In the genomic region with DNA sequence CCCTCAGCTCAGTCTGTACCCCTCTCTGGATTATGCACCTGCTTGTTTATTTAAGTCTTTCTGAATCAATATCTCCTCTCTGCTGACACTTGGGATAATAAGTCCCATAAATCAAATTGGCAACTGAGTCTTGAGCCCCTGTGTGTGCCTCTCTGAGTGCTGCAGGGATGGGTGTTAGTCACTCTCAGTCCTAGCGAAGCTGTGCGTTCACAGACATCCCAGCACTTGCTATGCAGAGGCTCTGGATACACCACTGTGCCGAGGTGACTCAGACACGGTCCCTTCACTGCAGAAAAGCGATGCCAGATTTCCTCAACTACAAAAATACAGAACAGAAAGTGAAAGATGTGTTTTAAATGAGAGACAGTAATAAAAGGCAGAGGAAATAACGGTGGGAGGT, we compare ENCODE assay signal across 10 cellular contexts. TPM values are rescaled to one million over a fixed set of nuclear protein-coding genes. Genes with fewer than 3 reads are reported as not detected.
DNase-seq lines count a peak whose midpoint lies in the region; ATAC-seq and TF ChIP-seq lines count a peak whose summit lies in the region.
"Had no signal": no experiment of that assay in that cellular context is flagged by ENCODE, and none has a peak within 500 bp of the region (broad histone marks: within the 10 kb centered on the region; RNA-seq: fewer than 3 reads in every experiment).

No MANE protein-coding gene starts in this region.

- CTCF ChIA-PET in CD4-positive, alpha-beta memory T cell (lab: Charles Lee; ENCODE audit: partially characterized antibody) = interaction anchor here (1.3 to 1.8 kb wide), 2 partner anchors 18 to 23 kb away, joined by 5 to 8 read pairs; no protein-coding TSS in a partner anchor
- CTCF ChIA-PET in GM10248 (lab: Yijun Ruan, JAX) = interaction anchor here (0.9 to 1.2 kb wide), 2 partner anchors 10 to 928 kb away, joined by 3 read pairs; no protein-coding TSS in a partner anchor
- CTCF ChIA-PET in SK-N-SH (lab: Yijun Ruan, JAX) = interaction anchor here (1.5 kb wide), 1 partner anchor 168 kb away, joined by 4 read pairs; no protein-coding TSS in a partner anchor

- peaks cover 13% of the 10 kb centered on the region for H3K4me1 ChIP-seq in CD4-positive, alpha-beta memory T cell (ENCODE audit: insufficient read depth, low read length)
- peaks cover 0 to 7% of the 10 kb centered on the region in 2 experiments; a peak in 1 of 4 replicates for H3K4me1 ChIP-seq in SK-N-SH (ENCODE audit: control insufficient read depth in 1 of 2, insufficient read depth in 2 of 2, low read depth in 1 of 2, low read length in 1 of 2)

- peak overlapping the region; percentile 19 to 81 (median 66) for H3K27ac Mint-ChIP-seq in CD4-positive, alpha-beta memory T cell
- H3K27ac Mint-ChIP-seq: nephron progenitor cell had no signal

- TF ChIP-seq CTCF in GM10248 (IDR thresholded peaks at IDR 0.05; ENCODE audit: control extremely low read depth, extremely low read depth, low read depth, missing control alignments) = no peak
- TF ChIP-seq CTCF in SK-N-SH (IDR thresholded peaks at IDR 0.05) = no peak

- H3K4me3 ChIP-seq in CD4-positive, alpha-beta memory T cell (ENCODE audit: low read length in 2 of 2) = no peak overlapping the region
- no peak overlapping the region for H3K4me3 ChIP-seq in SK-N-SH (ENCODE audit: low read depth in 2 of 2, low read length in 1 of 2)
- H3K4me3 ChIP-seq: upper lobe of left lung had no signal

- H3K9me3 Mint-ChIP-seq in CD4-positive, alpha-beta memory T cell = no peaks in the 10 kb centered on the region
- H3K9me3 Mint-ChIP-seq: nephron progenitor cell had no signal

- H3K9ac ChIP-seq in SK-N-SH = no peak overlapping the region

- peak overlapping the region; percentile 21 to 84 (median 64) for H3K4me3 Mint-ChIP-seq in CD4-positive, alpha-beta memory T cell
- H3K4me3 Mint-ChIP-seq: nephron progenitor cell had no signal

- H2AFZ ChIP-seq in SK-N-SH (ENCODE audit: low read depth) = no peak overlapping the region

- H3K36me3 ChIP-seq in CD4-positive, alpha-beta memory T cell (ENCODE audit: insufficient read depth, low read length) = no peaks in the 10 kb centered on the region
- no peaks in the 10 kb centered on the region for H3K36me3 ChIP-seq in SK-N-SH (replicated peaks in 1 of 2; ENCODE audit: control insufficient read depth in 1 of 2, insufficient read depth in 2 of 2, low read length in 1 of 2)
- H3K36me3 ChIP-seq: upper lobe of left lung had no signal

- no peaks in the 10 kb centered on the region for H3K9me3 ChIP-seq in CD4-positive, alpha-beta memory T cell (ENCODE audit: control insufficient read depth in 1 of 2, low read length in 2 of 2)
- H3K9me3 ChIP-seq in SK-N-SH = no peaks in the 10 kb centered on the region
- H3K9me3 ChIP-seq: upper lobe of left lung had no signal

- DNase-seq in CD4-positive, alpha-beta memory T cell = peak in 1 of 5 donors; percentile 8
- peak; percentile 36 for DNase-seq in HT1080 (ENCODE audit: low read depth)
- DNase-seq in activated T-cell treated with anti-CD3 and anti-CD28 coated beads for 1 hour (ENCODE audit: low read depth) = peak; percentile 11
- peak; percentile 44 for DNase-seq in pons (ENCODE audit: low spot score)
- no peak for DNase-seq in NCI-H1694 treated with DMSO at 0.1 percent for 48 hours (lab: John Stamatoyannopoulos, UW)
- no peak for DNase-seq in GM10248 (ENCODE audit: extremely low spot score)
- no peak for DNase-seq in SK-N-SH
- DNase-seq: nephron progenitor cell, upper lobe of left lung had no signal

- no peak for TF ChIP-seq EP300 in SK-N-SH (IDR thresholded peaks at IDR 0.05; ENCODE audit: borderline replicate concordance in 1 of 2, low read depth in 1 of 2, low read length in 1 of 2)

- no peaks in the 10 kb centered on the region for H3K36me3 Mint-ChIP-seq in CD4-positive, alpha-beta memory T cell

- TF ChIP-seq RAD21 in SK-N-SH (IDR thresholded peaks at IDR 0.05; ENCODE audit: low read length) = no peak

- intact Hi-C loops in CD4-positive, alpha-beta memory T cell (cut with micrococcal nuclease) = no loop called here

- H3K4me1 Mint-ChIP-seq in CD4-positive, alpha-beta memory T cell = peaks cover 13 to 15% (median 14%) of the 10 kb centered on the region in 4 donors

- no peaks in the 10 kb centered on the region for H3K79me2 ChIP-seq in SK-N-SH (ENCODE audit: insufficient read depth)

- no peaks in the 10 kb centered on the region for H3K27me3 ChIP-seq in CD4-positive, alpha-beta memory T cell (ENCODE audit: insufficient read depth, low read length)
- no peaks in the 10 kb centered on the region for H3K27me3 ChIP-seq in SK-N-SH (ENCODE audit: insufficient read depth)
- H3K27me3 ChIP-seq: upper lobe of left lung had no signal

- peaks cover 0 to 7% of the 10 kb centered on the region in 2 donors for H3K27me3 Mint-ChIP-seq in CD4-positive, alpha-beta memory T cell

- POLR2A ChIA-PET in CD4-positive, alpha-beta memory T cell (lab: Charles Lee; ENCODE audit: partially characterized antibody) = no interaction called here
- POLR2A ChIA-PET in GM10248 (lab: Yijun Ruan, JAX) (no interaction called here), SK-N-SH (lab: Yijun Ruan, JAX) (no interaction called here)

- no peaks in the 10 kb centered on the region for H3K9me2 ChIP-seq in SK-N-SH

- ATAC-seq in HG03565 (IDR thresholded peaks at IDR 0.05; ENCODE audit: unreplicated experiment) = no peak

- no peak overlapping the region for H3K27ac ChIP-seq in CD4-positive, alpha-beta memory T cell (ENCODE audit: low read depth, low read length)
- H3K27ac ChIP-seq in SK-N-SH (ENCODE audit: low read depth in 2 of 2, low read length in 1 of 2) = no peak overlapping the region
- H3K27ac ChIP-seq: upper lobe of left lung had no signal

- no peaks in the 10 kb centered on the region for H4K20me1 ChIP-seq in SK-N-SH (ENCODE audit: insufficient read depth)

- WGBS in SK-N-SH (ENCODE audit: low lambda C conversion rate) = 58% methylated on average over 6 of the region's 6 CpGs

- no peak overlapping the region for H3K4me2 ChIP-seq in SK-N-SH

- H3F3A ChIP-seq in SK-N-SH (replicated peaks; ENCODE audit: insufficient read depth) = no peaks in the 10 kb centered on the region

TF ChIP-seq in SK-N-SH, 30 proteins besides CTCF, POLR2A, EP300 and RAD21:
- no peak for TF ChIP-seq POLR2AphosphoS5 (IDR thresholded peaks at IDR 0.05; ENCODE audit: low read depth, low read length)
- no peak for TF ChIP-seq EZH2phosphoT487 (IDR thresholded peaks at IDR 0.05; ENCODE audit: borderline replicate concordance, low read depth)
- no peak for TF ChIP-seq SMC3 (IDR thresholded peaks at IDR 0.05; ENCODE audit: low read depth, low read length)
- no peak for TF ChIP-seq TCF12 (IDR thresholded peaks at IDR 0.05)
- no peak for TF ChIP-seq GATA2 (CRISPR knock-in tag; IDR thresholded peaks at IDR 0.05)
- TF ChIP-seq RXRA (IDR thresholded peaks at IDR 0.05; ENCODE audit: borderline replicate concordance, low read depth) = no peak
- TF ChIP-seq FOXJ3 (CRISPR knock-in tag; IDR thresholded peaks at IDR 0.05) = no peak
- no peak for TF ChIP-seq FOSL2 (IDR thresholded peaks at IDR 0.05; ENCODE audit: borderline replicate concordance, low read depth)
- TF ChIP-seq RCOR1 (IDR thresholded peaks at IDR 0.05; ENCODE audit: low read length) = no peak
- no peak for TF ChIP-seq JUND (IDR thresholded peaks at IDR 0.05)
- no peak for TF ChIP-seq NRF1 (IDR thresholded peaks at IDR 0.05; ENCODE audit: low read depth, low read length)

RNA-seq across cellular contexts. Expression of gene KCNMB1, which starts 4.1 kb away (rescaled TPM):
- not detected for total RNA-seq in CD4-positive, alpha-beta memory T cell
- not detected for polyA plus RNA-seq in CD4-positive, alpha-beta memory T cell
- total RNA-seq in HT1080 (2014; rRNA removed; shearing (Covaris generic)) = not detected in 2 replicates
- polyA plus RNA-seq in HT1080 (2015; cell fraction: cytosol; rRNA removed) = not detected in 2 replicates
- polyA plus RNA-seq in HT1080 (2015; cell fraction: nucleus; rRNA removed) = 0.11 TPM in 1 of 2 replicates, not detected in the other
- polyA plus RNA-seq in SK-N-SH (2012; rRNA removed) = not detected in 2 replicates
- polyA plus RNA-seq in SK-N-SH (2012; cell fraction: cytosol; rRNA removed) = not detected in 2 replicates
- polyA plus RNA-seq in SK-N-SH (2012; cell fraction: nucleus; rRNA removed) = not detected in 2 replicates

Comparison
In these comparisons a context has a peak if more than half of its experiments do, and no peak if none do; other contexts are left out.
1. DNase-seq: peak in HT1080 (single experiment), activated T-cell treated with anti-CD3 and anti-CD28 coated beads for 1 hour (single experiment) and pons (single experiment); none in NCI-H1694 treated with DMSO at 0.1 percent for 48 hours (single experiment), GM10248 (single experiment) and SK-N-SH (single experiment).